In genomic region chr2:201996681-201997254, GRCh38 we compare ENCODE assay signal across 1 cellular context.
TF ChIP-seq lines count a peak whose summit lies in the region.

No MANE protein-coding gene starts in this region.

TF ChIP-seq in GM12878, 131 proteins besides CTCF, POLR2A, EP300 and RAD21 (continued from another document):
- TF ChIP-seq ZNF687 (IDR thresholded peaks at IDR 0.05) = 0 out of 2 replicates have a peak, but pooled peaks have one; percentile 29
